8 cellular contexts compared by ENCODE assay signal in the genomic region with DNA sequence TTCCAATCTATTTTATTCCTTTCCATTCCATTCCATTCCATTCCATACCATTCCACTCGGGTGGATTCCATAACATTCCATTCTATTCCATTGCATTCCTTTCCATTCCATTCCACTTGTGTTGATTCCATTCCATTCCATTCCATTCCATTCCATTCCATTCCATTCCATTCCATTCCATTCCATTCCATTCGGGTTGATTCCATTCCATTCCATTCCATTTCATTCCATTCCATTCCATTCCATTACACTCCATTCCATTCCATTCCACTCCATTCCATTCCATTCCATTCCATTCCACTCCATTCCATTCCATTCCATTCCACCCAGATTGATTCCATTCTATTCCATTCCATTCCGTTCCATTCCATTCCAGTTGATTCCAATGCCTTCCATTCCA.
DNase-seq lines count a peak whose midpoint lies in the region; ATAC-seq lines count a peak whose summit lies in the region.
"Not testable (repeated sequence)": the region's sequence is repeated elsewhere in the genome, so short reads cannot be mapped to it uniquely, and the experiment has no call there.

No MANE protein-coding gene starts in this region.

- ATAC-seq in GM18520 (IDR thresholded peaks at IDR 0.05; ENCODE audit: unreplicated experiment): peak; percentile 55
- peak; percentile 53 for ATAC-seq in GM19468 (IDR thresholded peaks at IDR 0.05; ENCODE audit: extremely low read depth, unreplicated experiment)
- peak; percentile 62 for ATAC-seq in HG02623 (IDR thresholded peaks at IDR 0.05; ENCODE audit: unreplicated experiment)
- peak; percentile 79 for ATAC-seq in HG03097 (IDR thresholded peaks at IDR 0.05; ENCODE audit: low FRiP score, unreplicated experiment)
- peak; percentile 38 for ATAC-seq in HG03575 (IDR thresholded peaks at IDR 0.05; ENCODE audit: extremely low read depth, insufficient number of reproducible peaks, low FRiP score, unreplicated experiment)
- not testable (repeated sequence) for ATAC-seq in activated naive CD8-positive, alpha-beta T cell treated with anti-CD3 and anti-CD28 coated beads, Interleukin-2, amount 50 U/mL, for 24 hours
- peak; percentile 69 for ATAC-seq in left lobe of liver

- H3K9me3 Mint-ChIP-seq in activated naive CD8-positive, alpha-beta T cell treated with anti-CD3 and anti-CD28 coated beads, Interleukin-2, amount 50 U/mL, for 24 hours: peaks cover 72% of the 10 kb centered on the region
- peaks cover 60% of the 10 kb centered on the region for H3K9me3 Mint-ChIP-seq in stimulated activated naive CD8-positive, alpha-beta T cell treated with anti-CD3 and anti-CD28 coated beads, Interleukin-15, Interleukin-2, amounts not matched to agents 100 ng/mL and 50 ng/mL, for 24 hours

- H3K27ac Mint-ChIP-seq in activated naive CD8-positive, alpha-beta T cell treated with anti-CD3 and anti-CD28 coated beads, Interleukin-2, amount 50 U/mL, for 24 hours: peak overlapping the region; percentile 0
- H3K27ac Mint-ChIP-seq in stimulated activated naive CD8-positive, alpha-beta T cell treated with anti-CD3 and anti-CD28 coated beads, Interleukin-15, Interleukin-2, amounts not matched to agents 100 ng/mL and 50 ng/mL, for 24 hours: peak overlapping the region; percentile 0

- H3K4me1 Mint-ChIP-seq in activated naive CD8-positive, alpha-beta T cell treated with anti-CD3 and anti-CD28 coated beads, Interleukin-2, amount 50 U/mL, for 24 hours; stimulated activated naive CD8-positive, alpha-beta T cell treated with anti-CD3 and anti-CD28 coated beads, Interleukin-15, Interleukin-2, amounts not matched to agents 100 ng/mL and 50 ng/mL, for 24 hours (ENCODE audit: low read depth): not testable (repeated sequence)

- not testable (repeated sequence) for H3K27me3 Mint-ChIP-seq in activated naive CD8-positive, alpha-beta T cell treated with anti-CD3 and anti-CD28 coated beads, Interleukin-2, amount 50 U/mL, for 24 hours; stimulated activated naive CD8-positive, alpha-beta T cell treated with anti-CD3 and anti-CD28 coated beads, Interleukin-15, Interleukin-2, amounts not matched to agents 100 ng/mL and 50 ng/mL, for 24 hours

- not testable (repeated sequence) for H3K4me3 Mint-ChIP-seq in activated naive CD8-positive, alpha-beta T cell treated with anti-CD3 and anti-CD28 coated beads, Interleukin-2, amount 50 U/mL, for 24 hours; stimulated activated naive CD8-positive, alpha-beta T cell treated with anti-CD3 and anti-CD28 coated beads, Interleukin-15, Interleukin-2, amounts not matched to agents 100 ng/mL and 50 ng/mL, for 24 hours

- not testable (repeated sequence) for DNase-seq in activated naive CD8-positive, alpha-beta T cell treated with anti-CD3 and anti-CD28 coated beads, Interleukin-2, amount 50 U/mL, for 24 hours; left lobe of liver (ENCODE audit: low spot score)

- peaks cover 61% of the 10 kb centered on the region for H3K36me3 Mint-ChIP-seq in activated naive CD8-positive, alpha-beta T cell treated with anti-CD3 and anti-CD28 coated beads, Interleukin-2, amount 50 U/mL, for 24 hours (ENCODE audit: low read depth)
- peaks cover 60% of the 10 kb centered on the region for H3K36me3 Mint-ChIP-seq in stimulated activated naive CD8-positive, alpha-beta T cell treated with anti-CD3 and anti-CD28 coated beads, Interleukin-15, Interleukin-2, amounts not matched to agents 100 ng/mL and 50 ng/mL, for 24 hours (ENCODE audit: low read depth)
